In genomic region chr7:27113991-27114866, GRCh38 we compare ENCODE assay signal across 11 cellular contexts. TPM values are rescaled to one million over a fixed set of nuclear protein-coding genes. Genes with fewer than 3 reads are reported as not detected.
A peak's percentile ranks its signal among the peaks of the same experiment; 100 is the strongest.
DNase-seq lines count a peak whose midpoint lies in the region; ATAC-seq, FAIRE-seq and TF ChIP-seq lines count a peak whose summit lies in the region.
"Had no signal": no experiment of that assay in that cellular context is flagged by ENCODE, and none has a peak within 500 bp of the region (broad histone marks: within the 10 kb centered on the region; RNA-seq: fewer than 3 reads in every experiment).

No MANE protein-coding gene starts in this region.

- DNase-seq in adipocyte (ENCODE audit: low read depth) (no peak), kidney (peak; percentile 94), spleen (no peak), NCI-H2107 treated with DMSO at 0.1 percent for 48 hours (lab: John Stamatoyannopoulos, UW; ENCODE audit: unreplicated experiment) (no peak), NCI-H187 treated with DMSO at 0.1 percent for 48 hours (lab: John Stamatoyannopoulos, UW) (no peak), NCI-H1436 (lab: John Stamatoyannopoulos, UW) (no peak)
- DNase-seq: midbrain had no signal

- no peak for ATAC-seq in GM21529 (IDR thresholded peaks at IDR 0.05; ENCODE audit: unreplicated experiment)

- intact Hi-C loops in kidney (cut with DNase I) (no loop called here), spleen (cut with DNase I; ENCODE audit: low total_unique reads) (loop anchor here (10.0 kb wide), 1 partner anchor 359 kb away; no protein-coding TSS in a partner anchor)

- TF ChIP-seq CTCF in HEK293 (tag by site-specific recombination; IDR thresholded peaks at IDR 0.05) (no peak), kidney (IDR thresholded peaks at IDR 0.05; ENCODE audit: borderline replicate concordance, extremely low read depth, insufficient read depth) (no peak), spleen (IDR thresholded peaks at IDR 0.05 in 8 of 11, conservative IDR thresholded peaks at IDR 0.05 in 3 of 11) (no peak)

- peaks cover 3 to 25% of the 10 kb centered on the region in 2 experiments; a peak in 2 of 3 replicates for H3K36me3 ChIP-seq in HEK293 (ENCODE audit: control insufficient read depth in 2 of 2, insufficient read depth in 1 of 2, low read length in 2 of 2)
- H3K36me3 ChIP-seq in adipocyte (ENCODE audit: control insufficient read depth, insufficient read depth, low read length, severe bottlenecking) = peaks cover 9% of the 10 kb centered on the region
- H3K36me3 ChIP-seq in kidney (ENCODE audit: control insufficient read depth in 1 of 2, insufficient read depth in 2 of 2, low read length in 2 of 2) = peaks cover 0 to 5% of the 10 kb centered on the region in 2 donors
- H3K36me3 ChIP-seq in spleen = no peaks in the 10 kb centered on the region

- peak overlapping the region; percentile 99 for H3K27ac ChIP-seq in HEK293 (ENCODE audit: extremely low read depth, low read depth, low read length)
- H3K27ac ChIP-seq in kidney (ENCODE audit: low read depth in 2 of 2, low read length in 2 of 2) = peak overlapping the region; percentile 95 to 96
- peak overlapping the region; percentile 42 to 90 (median 86) for H3K27ac ChIP-seq in spleen

- H3K4me3 ChIP-seq in HEK293 (ENCODE audit: low read depth, low read length) (peak overlapping the region; percentile 70), adipocyte (ENCODE audit: low read length) (peak overlapping the region; percentile 45), kidney (ENCODE audit: low read length in 2 of 2) (peak overlapping the region; percentile 70 to 77), spleen (peak overlapping the region; percentile 12 to 71 (median 42))

- H3K9me3 ChIP-seq in HEK293 (ENCODE audit: control insufficient read depth, insufficient read depth, low read depth, low read length) (no peaks in the 10 kb centered on the region), adipocyte (ENCODE audit: control insufficient read depth, low read length) (no peaks in the 10 kb centered on the region), kidney (ENCODE audit: control insufficient read depth in 1 of 2, low read length in 2 of 2) (no peaks in the 10 kb centered on the region), spleen (no peaks in the 10 kb centered on the region)

- CTCF ChIA-PET in HEK293 (lab: Yijun Ruan, JAX) = interaction anchor here (0.6 to 2.6 kb wide), 5 partner anchors 17 to 259 kb away, joined by 3 to 14 read pairs (median 4); partner anchors contain the start of gene HOXA5

- no peak for TF ChIP-seq POLR2A in spleen (IDR thresholded peaks at IDR 0.05)

- POLR2A ChIA-PET in HEK293 (lab: Yijun Ruan, JAX) = interaction anchor here (0.5 to 3.6 kb wide), 15 partner anchors 8 to 259 kb away, joined by 3 to 32 read pairs (median 5); partner anchors contain the start of genes HOXA1, HOXA4, HOXA5 and HOXA7

- peaks cover 26% of the 10 kb centered on the region for H3K4me1 ChIP-seq in HEK293 (ENCODE audit: control insufficient read depth, insufficient read depth, low read length)
- peaks cover 65% of the 10 kb centered on the region for H3K4me1 ChIP-seq in adipocyte (ENCODE audit: control insufficient read depth, insufficient read depth, low read length)
- peaks cover 18 to 26% of the 10 kb centered on the region in 2 donors for H3K4me1 ChIP-seq in kidney (ENCODE audit: control insufficient read depth in 1 of 2, insufficient read depth in 1 of 2, low read depth in 1 of 2, low read length in 2 of 2)
- peaks cover 0 to 63% (median 25%) of the 10 kb centered on the region in 6 donors for H3K4me1 ChIP-seq in spleen

- WGBS in spleen, 5 donors = 47 to 76% (median 64%) methylated on average over 24 to 27 of the region's 27 CpGs

- no peak for FAIRE-seq in kidney (lab: Jason Lieb, UNC)
- FAIRE-seq: bronchial epithelial cell had no signal

- H3K9ac ChIP-seq in adipocyte (ENCODE audit: low read length) = peak overlapping the region; percentile 65
- H3K9ac ChIP-seq in kidney (ENCODE audit: low read length in 2 of 2) = peak overlapping the region; percentile 88 to 95

- H3K27me3 ChIP-seq in adipocyte (replicated peaks; ENCODE audit: control insufficient read depth, insufficient read depth, low read length) (no peaks in the 10 kb centered on the region), spleen (replicated peaks in 1 of 7) (no peaks in the 10 kb centered on the region)

TF ChIP-seq in HEK293, 187 proteins besides CTCF, POLR2A, EP300 and RAD21 (continues in another document):
- TF ChIP-seq ZNF785 (tag by site-specific recombination; IDR thresholded peaks at IDR 0.05) (no peak), ZBTB17 (tag by site-specific recombination; IDR thresholded peaks at IDR 0.05) (no peak), ZNF621 (tag by site-specific recombination; IDR thresholded peaks at IDR 0.05) (no peak), KLF1 (tag by site-specific recombination; IDR thresholded peaks at IDR 0.05) (no peak), SP2 (tag by site-specific recombination; IDR thresholded peaks at IDR 0.05) (peak; percentile 50), ZFP3 (tag by site-specific recombination; IDR thresholded peaks at IDR 0.05; ENCODE audit: low read depth) (no peak), PRDM1 (tag by site-specific recombination; IDR thresholded peaks at IDR 0.05) (peak; percentile 54; the same call in 1 of the 2 replicates), GLIS1 (tag by site-specific recombination; IDR thresholded peaks at IDR 0.05) (peak; percentile 35; the same call in 1 of the 2 replicates), ZNF341 (tag by site-specific recombination; IDR thresholded peaks at IDR 0.05; ENCODE audit: low read depth) (0 out of 2 replicates have a peak, but pooled peaks have one; percentile 9), ZNF398 (tag by site-specific recombination; IDR thresholded peaks at IDR 0.05) (peak; percentile 97), ZSCAN4 (tag by site-specific recombination; IDR thresholded peaks at IDR 0.05) (no peak), GLIS2 (tag by site-specific recombination; IDR thresholded peaks at IDR 0.05) (peak; percentile 52), IKZF3 (tag by site-specific recombination; IDR thresholded peaks at IDR 0.05) (peak; percentile 94), ZNF600 (tag by site-specific recombination; IDR thresholded peaks at IDR 0.05) (peak; percentile 29; the same call in 1 of the 2 replicates)

RNA-seq across cellular contexts. Expression of gene HOXA2, which starts 11.7 kb away (rescaled TPM):
- 2.9 TPM for total RNA-seq in kidney
- 1.3 TPM for polyA plus RNA-seq in kidney (ENCODE audit: insufficient read depth, low read depth, low replicate concordance)
- total RNA-seq in spleen = 1 to 10 TPM in 4 of 7 donors, under 1 TPM in 3; 0.70 to 2.8 (median 1.3) TPM
- polyA plus RNA-seq in spleen = under 1 TPM; 0.41 to 0.83 (median 0.55) TPM
- total RNA-seq: bronchial epithelial cell, H9 had no signal

RNA-seq across cellular contexts. Expression of gene HOXA4, which starts 16.3 kb away (rescaled TPM):
- total RNA-seq in kidney = 11.2 TPM
- 13.0 TPM for polyA plus RNA-seq in kidney (ENCODE audit: insufficient read depth, low read depth, low replicate concordance)
- total RNA-seq in spleen = 10 to 100 TPM in 1 of 7 donors, 1 to 10 TPM in 6; 2.7 to 10.8 (median 4.6) TPM
- polyA plus RNA-seq in spleen = 1 to 10 TPM; 2.1 to 5.9 (median 3.6) TPM
- total RNA-seq: bronchial epithelial cell, H9 had no signal

RNA-seq across cellular contexts. Expression of gene HOXA1, which starts 18.4 kb away (rescaled TPM):
- total RNA-seq in kidney (2.4 TPM), spleen (1 to 10 TPM; 1.1 to 4.1 (median 1.7) TPM)
- polyA plus RNA-seq in kidney (ENCODE audit: insufficient read depth, low read depth, low replicate concordance) (1.1 TPM), spleen (1 to 10 TPM in 1 of 3 donors, under 1 TPM in 2; 0.33 to 1.3 (median 0.82) TPM)
- total RNA-seq: H9 had no signal

RNA-seq across cellular contexts. Expression of gene HOXA5, which starts 29.3 kb away (rescaled TPM):
- total RNA-seq in kidney (38.0 TPM), spleen (1 to 10 TPM; 3.0 to 9.3 (median 6.9) TPM)
- polyA plus RNA-seq in kidney (ENCODE audit: insufficient read depth, low read depth, low replicate concordance) (19.4 TPM), spleen (1 to 10 TPM; 1.6 to 2.3 (median 2.2) TPM)
- total RNA-seq: bronchial epithelial cell, H9 had no signal

RNA-seq across cellular contexts. Expression of gene HOXA6, which starts 33.3 kb away (rescaled TPM):
- total RNA-seq in kidney (22.0 TPM), spleen (1 to 10 TPM in 5 of 7 donors, under 1 TPM in 2; 0.38 to 2.0 (median 1.4) TPM)
- polyA plus RNA-seq in kidney (ENCODE audit: insufficient read depth, low read depth, low replicate concordance) (1.1 TPM), spleen (under 1 TPM in 1 of 3 donors, not detected in 2; 0.26 TPM)
- total RNA-seq: H9 had no signal
